Comparison of ENCODE assay signal across 5 cellular contexts in genomic region chr13:59126474-59126873, GRCh38.
"Had no signal": no experiment of that assay in that cellular context is flagged by ENCODE, and none has a peak within 500 bp of the region (broad histone marks: within the 10 kb centered on the region; RNA-seq: fewer than 3 reads in every experiment).

No MANE protein-coding gene starts in this region.

- H3K4me3 ChIP-seq: GM23338, K562 had no signal

- H3K4me1 Mint-ChIP-seq: GM23338 had no signal

- H2AFZ ChIP-seq: GM23338 had no signal

- H3K9me3 Mint-ChIP-seq: GM23338, H9 had no signal

- H3K27ac Mint-ChIP-seq: GM23338, H9 had no signal

- H3K4me2 ChIP-seq: GM23338 had no signal

- H3K4me3 Mint-ChIP-seq: GM23338, H9 had no signal

- DNase-seq: H9, HCEC 1CT, IMR-90 had no signal

- ATAC-seq: GM23338, K562 had no signal
